Comparison of ENCODE assay signal across 1 cellular context in genomic region chr16:69925311-69925710, GRCh38.
TF ChIP-seq lines count a peak whose summit lies in the region.

No MANE protein-coding gene starts in this region.

TF ChIP-seq in GM23338, 12 proteins besides CTCF, POLR2A, EP300 and RAD21:
- TF ChIP-seq EZH2 (IDR thresholded peaks at IDR 0.05; ENCODE audit: low read depth, unreplicated experiment) (no peak), JUNB (IDR thresholded peaks at IDR 0.05; ENCODE audit: unreplicated experiment) (no peak), ZNF331 (CRISPR knock-in tag; IDR thresholded peaks at IDR 0.05; ENCODE audit: low read depth) (no peak), CREB1 (CRISPR knock-in tag; IDR thresholded peaks at IDR 0.05; ENCODE audit: low read depth) (no peak), ZNF114 (CRISPR knock-in tag; IDR thresholded peaks at IDR 0.05) (no peak), NANOG (IDR thresholded peaks at IDR 0.05; ENCODE audit: borderline replicate concordance) (no peak), REST (IDR thresholded peaks at IDR 0.05; ENCODE audit: unreplicated experiment) (no peak)
